In genomic region chr10:25694976-25695375, GRCh38 we compare ENCODE assay signal across 27 cellular contexts.
DNase-seq lines count a peak whose midpoint lies in the region; ATAC-seq and TF ChIP-seq lines count a peak whose summit lies in the region.
"Had no signal": no experiment of that assay in that cellular context is flagged by ENCODE, and none has a peak within 500 bp of the region (broad histone marks: within the 10 kb centered on the region; RNA-seq: fewer than 3 reads in every experiment).

No MANE protein-coding gene starts in this region.

- TF ChIP-seq CTCF in mucosa of descending colon (IDR thresholded peaks at IDR 0.05) (no peak), heart left ventricle (IDR thresholded peaks at IDR 0.05) (no peak), GM13977 (IDR thresholded peaks at IDR 0.05; ENCODE audit: extremely low read depth, insufficient read depth, missing control alignments) (no peak)

- peaks cover 0 to 4% (median 0%) of the 10 kb centered on the region in 9 donors for H3K27me3 ChIP-seq in heart left ventricle

- 64 to 65% (median 64%) methylated on average over 3 of the region's 3 CpGs for WGBS in heart left ventricle, 4 donors

- H3K4me3 Mint-ChIP-seq in stimulated activated memory B cell treated with anti-CD40 and anti-IgM and Interleukin-4, amounts not matched to agents 10 μg/mL and 1 μg/mL and 100 μg/mL, for 72 hours, result no peak overlapping the region
- no peak overlapping the region for H3K4me3 Mint-ChIP-seq in activated T-cell treated with anti-CD3 and anti-CD28 coated beads, Interleukin-2, amount 50 U/mL, for 72 hours
- H3K4me3 Mint-ChIP-seq: CD8-positive, alpha-beta memory T cell; GM23338; H9; HFFc6 had no signal

- no peak overlapping the region for H3K4me3 ChIP-seq in mucosa of descending colon
- H3K4me3 ChIP-seq in heart left ventricle, result no peak overlapping the region
- H3K4me3 ChIP-seq: A549, GM12878, GM23338 had no signal

- H3K9me3 Mint-ChIP-seq in stimulated activated memory B cell treated with anti-CD40 and anti-IgM and Interleukin-4, amounts not matched to agents 10 μg/mL and 1 μg/mL and 100 μg/mL, for 72 hours, result peaks cover 3% of the 10 kb centered on the region
- no peaks in the 10 kb centered on the region for H3K9me3 Mint-ChIP-seq in activated T-cell treated with anti-CD3 and anti-CD28 coated beads, Interleukin-2, amount 50 U/mL, for 72 hours
- H3K9me3 Mint-ChIP-seq: GM23338, H9 had no signal

- no peaks in the 10 kb centered on the region for H3K36me3 Mint-ChIP-seq in stimulated activated memory B cell treated with anti-CD40 and anti-IgM and Interleukin-4, amounts not matched to agents 10 μg/mL and 1 μg/mL and 100 μg/mL, for 72 hours
- H3K36me3 Mint-ChIP-seq in activated T-cell treated with anti-CD3 and anti-CD28 coated beads, Interleukin-2, amount 50 U/mL, for 72 hours (ENCODE audit: insufficient read depth in 2 of 2), result no peaks in the 10 kb centered on the region
- H3K36me3 Mint-ChIP-seq: CD14-positive monocyte; CD8-positive, alpha-beta memory T cell had no signal

- H3K4me1 ChIP-seq in mucosa of descending colon (ENCODE audit: low read depth), result no peaks in the 10 kb centered on the region
- H3K4me1 ChIP-seq in heart left ventricle, result no peaks in the 10 kb centered on the region
- H3K4me1 ChIP-seq: A549 had no signal

- in situ Hi-C loops in GM13977 (cut with MboI; ENCODE audit: low pct_unique_long_range_greater_than_20kb, low sequenced_read_pairs, unreplicated experiment), result no loop called here

- DNase-seq in HT1080 (ENCODE audit: low read depth), result peak; percentile 52
- peak; percentile 21 for DNase-seq in amniotic epithelial cell (ENCODE audit: low read depth)
- DNase-seq in mucosa of descending colon, result no peak
- no peak for DNase-seq in heart left ventricle
- no peak for DNase-seq in GM13977 (ENCODE audit: low spot score)
- DNase-seq in activated T-cell treated with anti-CD3 and anti-CD28 coated beads, Interleukin-2, amount 50 U/mL, for 72 hours, result no peak
- DNase-seq: AML-193; CD8-positive, alpha-beta memory T cell; DMS 273 treated with DMSO at 0.1 percent for 48 hours; DMS79; EL; GDM1; H9; HFFc6; NCI-H1092; NCI-H1436; NCI-H187 treated with DMSO at 0.1 percent for 48 hours; NCI-H524; NCI-H748 treated with DMSO at 0.1 percent for 48 hours; NK-92 treated with Interleukin-12 subunit alpha and Interleukin-12 subunit beta, amount 100 ng/mL, for 24 hours; Right ventricle myocardium superior; RPMI8226 had no signal

- H3K9me3 ChIP-seq in mucosa of descending colon, result no peaks in the 10 kb centered on the region
- H3K9me3 ChIP-seq in heart left ventricle, result no peaks in the 10 kb centered on the region
- H3K9me3 ChIP-seq: A549 had no signal

- H3K36me3 ChIP-seq in mucosa of descending colon (ENCODE audit: low read depth), result no peaks in the 10 kb centered on the region
- H3K36me3 ChIP-seq in heart left ventricle, result no peaks in the 10 kb centered on the region

- H3K27me3 Mint-ChIP-seq in stimulated activated memory B cell treated with anti-CD40 and anti-IgM and Interleukin-4, amounts not matched to agents 10 μg/mL and 1 μg/mL and 100 μg/mL, for 72 hours, result no peaks in the 10 kb centered on the region
- peaks cover 10% of the 10 kb centered on the region for H3K27me3 Mint-ChIP-seq in activated T-cell treated with anti-CD3 and anti-CD28 coated beads, Interleukin-2, amount 50 U/mL, for 72 hours (ENCODE audit: low read depth)

- ATAC-seq in mucosa of descending colon, result peak; percentile 42
- peak; percentile 64 for ATAC-seq in stimulated activated memory B cell treated with anti-CD40 and anti-IgM and Interleukin-4, amounts not matched to agents 10 μg/mL and 1 μg/mL and 100 μg/mL, for 72 hours
- no peak for ATAC-seq in heart left ventricle
- no peak for ATAC-seq in activated T-cell treated with anti-CD3 and anti-CD28 coated beads, Interleukin-2, amount 50 U/mL, for 72 hours (replicated peaks in 1 of 2)
- ATAC-seq: A549, GM12878, GM23338 had no signal

- H3K27ac ChIP-seq in heart left ventricle, result no peak overlapping the region
- H3K27ac ChIP-seq: A549 had no signal

- no peak for TF ChIP-seq POLR2A in heart left ventricle (IDR thresholded peaks at IDR 0.05)

- intact Hi-C loops in mucosa of descending colon (cut with DNase I, micrococcal nuclease) (no loop called here), heart left ventricle (cut with DNase I) (no loop called here)

- H3K27ac Mint-ChIP-seq in stimulated activated memory B cell treated with anti-CD40 and anti-IgM and Interleukin-4, amounts not matched to agents 10 μg/mL and 1 μg/mL and 100 μg/mL, for 72 hours, result no peak overlapping the region
- no peak overlapping the region for H3K27ac Mint-ChIP-seq in activated T-cell treated with anti-CD3 and anti-CD28 coated beads, Interleukin-2, amount 50 U/mL, for 72 hours
- H3K27ac Mint-ChIP-seq: CD14-positive monocyte, GM23338, H9, HFFc6 had no signal

- H3K4me1 Mint-ChIP-seq in stimulated activated memory B cell treated with anti-CD40 and anti-IgM and Interleukin-4, amounts not matched to agents 10 μg/mL and 1 μg/mL and 100 μg/mL, for 72 hours, result peaks cover 23% of the 10 kb centered on the region
- no peaks in the 10 kb centered on the region for H3K4me1 Mint-ChIP-seq in activated T-cell treated with anti-CD3 and anti-CD28 coated beads, Interleukin-2, amount 50 U/mL, for 72 hours (ENCODE audit: low read depth)
- H3K4me1 Mint-ChIP-seq: CD8-positive, alpha-beta memory T cell; GM23338; H9 had no signal

Comparison
In these comparisons a context has a peak if more than half of its experiments do, and no peak if none do; other contexts are left out.
1. DNase-seq: peak in HT1080 (single experiment) and amniotic epithelial cell (single experiment); none in mucosa of descending colon (0 of 3), heart left ventricle (0 of 5), GM13977 (single experiment) and activated T-cell treated with anti-CD3 and anti-CD28 coated beads, Interleukin-2, amount 50 U/mL, for 72 hours (0 of 2).
2. ATAC-seq: peak in mucosa of descending colon (single experiment) and stimulated activated memory B cell treated with anti-CD40 and anti-IgM and Interleukin-4, amounts not matched to agents 10 μg/mL and 1 μg/mL and 100 μg/mL, for 72 hours (single experiment); none in heart left ventricle (0 of 4) and activated T-cell treated with anti-CD3 and anti-CD28 coated beads, Interleukin-2, amount 50 U/mL, for 72 hours (0 of 2).